In genomic region chr3:42741796-42742195, GRCh38 we compare ENCODE assay signal across 19 cellular contexts. TPM values are rescaled to one million over a fixed set of nuclear protein-coding genes. Genes with fewer than 3 reads are reported as not detected.
"Had no signal": no experiment of that assay in that cellular context is flagged by ENCODE, and none has a peak within 500 bp of the region (broad histone marks: within the 10 kb centered on the region; RNA-seq: fewer than 3 reads in every experiment).

No MANE protein-coding gene starts in this region.

- DNase-seq: activated CD4-positive, alpha-beta T cell treated with anti-CD3 and anti-CD28 coated beads for 36 hours; activated CD8-positive, alpha-beta T cell treated with anti-CD3 and anti-CD28 coated beads for 36 hours; activated T-cell treated with anti-CD3 and anti-CD28 coated beads for 4 hours; effector CD8-positive, alpha-beta T cell; hippocampal formation; mucosa of descending colon; natural killer cell; nucleus accumbens; stimulated activated CD4-positive, alpha-beta T cell treated with anti-CD3 and anti-CD28 coated beads, Interleukin-4, amount 100 ng/mL, for 1 hour; stimulated activated naive CD8-positive, alpha-beta T cell treated with anti-CD3 and anti-CD28 coated beads, Interleukin-15, amount 100 ng/mL, for 72 hours had no signal

- H3K27me3 ChIP-seq: gastroesophageal sphincter, tibial nerve had no signal

- H3K36me3 ChIP-seq: gastroesophageal sphincter, prostate gland, tibial nerve had no signal

- ATAC-seq: activated CD4-positive, alpha-beta T cell treated with anti-CD3 and anti-CD28 coated beads for 36 hours; activated CD8-positive, alpha-beta T cell treated with anti-CD3 and anti-CD28 coated beads for 36 hours; gastroesophageal sphincter; mucosa of descending colon; natural killer cell; stimulated activated naive CD8-positive, alpha-beta T cell treated with anti-CD3 and anti-CD28 coated beads, Interleukin-15, amount 100 ng/mL, for 72 hours had no signal

- H3K4me3 ChIP-seq: gastroesophageal sphincter, mucosa of descending colon, prostate gland, tibial nerve had no signal

- H3K9me3 ChIP-seq: gastroesophageal sphincter, mucosa of descending colon, prostate gland, tibial nerve had no signal

- H3K27ac ChIP-seq: epithelial cell of prostate, gastroesophageal sphincter, prostate gland, RWPE1, VCaP had no signal

RNA-seq across cellular contexts. Expression of gene CCDC13, which starts 31.3 kb away (rescaled TPM):
- total RNA-seq: activated T-helper 2 cell treated with anti-CD3 and anti-CD28 coated beads, Interferon-gamma antibody, Interleukin-2, Interleukin-4, amounts not matched to agents 10 μg/mL and 5 μg/mL and 100 μg/mL, durations not matched to agents 14 hours and 24 hours and 36 hours had no signal

RNA-seq across cellular contexts. Expression of gene HHATL, which starts 39.2 kb away (rescaled TPM):
- total RNA-seq: activated CD4-positive, alpha-beta T cell treated with anti-CD3 and anti-CD28 coated beads for 36 hours; activated CD8-positive, alpha-beta T cell treated with anti-CD3 and anti-CD28 coated beads for 36 hours; activated T-helper 2 cell treated with anti-CD3 and anti-CD28 coated beads, Interferon-gamma antibody, Interleukin-2, Interleukin-4, amounts not matched to agents 10 μg/mL and 5 μg/mL and 100 μg/mL, durations not matched to agents 14 hours and 24 hours and 36 hours; chondrocyte; natural killer cell; SK-MEL-5 had no signal

RNA-seq across cellular contexts. Expression of gene KLHL40, which starts 56.5 kb away (rescaled TPM):
- total RNA-seq: activated CD4-positive, alpha-beta T cell treated with anti-CD3 and anti-CD28 coated beads for 36 hours; activated CD8-positive, alpha-beta T cell treated with anti-CD3 and anti-CD28 coated beads for 36 hours; activated T-helper 2 cell treated with anti-CD3 and anti-CD28 coated beads, Interferon-gamma antibody, Interleukin-2, Interleukin-4, amounts not matched to agents 10 μg/mL and 5 μg/mL and 100 μg/mL, durations not matched to agents 14 hours and 24 hours and 36 hours; chondrocyte; gastroesophageal sphincter; mucosa of descending colon; natural killer cell; SK-MEL-5 had no signal
